Comparison of ENCODE assay signal across 8 cellular contexts in genomic region chr20:49219091-49219923, GRCh38. TPM values are rescaled to one million over a fixed set of nuclear protein-coding genes. Genes with fewer than 3 reads are reported as not detected.
DNase-seq lines count a peak whose midpoint lies in the region; ATAC-seq and TF ChIP-seq lines count a peak whose summit lies in the region.

Gene DDX27, plus strand, starts transcription at chr20:49219416. Its CDS starts 33 bp downstream, at chr20:49219449.

- peaks cover 35% of the 10 kb centered on the region for H3K4me1 Mint-ChIP-seq in activated T-cell treated with anti-CD3 and anti-CD28 coated beads, Interleukin-2, amount 50 U/mL, for 24 hours (ENCODE audit: low read depth)

- H3K36me3 Mint-ChIP-seq in activated T-cell treated with anti-CD3 and anti-CD28 coated beads, Interleukin-2, amount 50 U/mL, for 24 hours (ENCODE audit: low read depth): peaks cover 45% of the 10 kb centered on the region

- peak within 1 kb of the TSS; percentile 89 to 99 for H3K9ac ChIP-seq in mucosa of rectum (ENCODE audit: low read depth in 1 of 2, low read length in 2 of 2)

- peak; percentile 91 for TF ChIP-seq POLR2A in erythroblast (IDR thresholded peaks at IDR 0.05; ENCODE audit: low read length)

- peaks cover 10 to 13% of the 10 kb centered on the region in 2 donors for H3K4me1 ChIP-seq in mucosa of rectum (ENCODE audit: control insufficient read depth in 2 of 2, insufficient read depth in 2 of 2, low read length in 2 of 2)

- no peaks in the 10 kb centered on the region for H3K9me3 ChIP-seq in mucosa of rectum (ENCODE audit: control insufficient read depth in 2 of 2, low read length in 2 of 2)

- in situ Hi-C loops in KBM-7 (cut with MboI; ENCODE audit: low pct_unique_long_range_greater_than_20kb, low sequenced_read_pairs): no loop called here

- H3K27ac Mint-ChIP-seq in activated T-cell treated with anti-CD3 and anti-CD28 coated beads, Interleukin-2, amount 50 U/mL, for 24 hours: peak within 1 kb of the TSS; percentile 97

- peaks cover 20 to 21% of the 10 kb centered on the region in 2 donors for H3K36me3 ChIP-seq in mucosa of rectum (ENCODE audit: control insufficient read depth in 2 of 2, insufficient read depth in 2 of 2, low read length in 2 of 2)

- peak; percentile 85 for ATAC-seq in GM21619 (IDR thresholded peaks at IDR 0.05; ENCODE audit: unreplicated experiment)

- peak within 1 kb of the TSS; percentile 80 to 89 for H3K27ac ChIP-seq in mucosa of rectum (ENCODE audit: low read depth in 2 of 2, low read length in 2 of 2)

- H3K27me3 Mint-ChIP-seq in activated T-cell treated with anti-CD3 and anti-CD28 coated beads, Interleukin-2, amount 50 U/mL, for 24 hours: no peaks in the 10 kb centered on the region

- no peaks in the 10 kb centered on the region for H3K27me3 ChIP-seq in mucosa of rectum (ENCODE audit: control insufficient read depth in 2 of 2, insufficient read depth in 2 of 2, low read length in 2 of 2)

- no peaks in the 10 kb centered on the region for H3K9me3 Mint-ChIP-seq in activated T-cell treated with anti-CD3 and anti-CD28 coated beads, Interleukin-2, amount 50 U/mL, for 24 hours

- H3K4me3 ChIP-seq in mucosa of rectum (ENCODE audit: low read length in 2 of 2): peak within 1 kb of the TSS; percentile 89 to 100

- peak; percentile 97 for DNase-seq in DMS153 (lab: John Stamatoyannopoulos, UW)
- peak; percentile 98 for DNase-seq in KBM-7
- peak; percentile 97 for DNase-seq in activated T-cell treated with anti-CD3 and anti-CD28 coated beads, Interleukin-2, amount 50 U/mL, for 24 hours
- DNase-seq in erythroblast (lab: John Stamatoyannopoulos, UW): peak; percentile 99
- peak; percentile 98 for DNase-seq in stimulated activated CD8-positive, alpha-beta memory T cell treated with anti-CD3 and anti-CD28 coated beads, Interleukin-4, amount 100 ng/mL, for 48 hours

- peak within 1 kb of the TSS; percentile 91 for H3K4me3 Mint-ChIP-seq in activated T-cell treated with anti-CD3 and anti-CD28 coated beads, Interleukin-2, amount 50 U/mL, for 24 hours

TF ChIP-seq in PFSK-1, 5 proteins besides CTCF, POLR2A, EP300 and RAD21:
- peak; percentile 79 for TF ChIP-seq FOXP2 (optimal IDR thresholded peaks at IDR 0.05; ENCODE audit: borderline replicate concordance, extremely low read depth, extremely low read length, insufficient read depth)
- TF ChIP-seq SIN3A (IDR thresholded peaks at IDR 0.05; ENCODE audit: borderline replicate concordance, insufficient read depth, low read length): peak; percentile 72; the same call in 1 of the 2 replicates
- peak; percentile 88 for TF ChIP-seq POLR2AphosphoS5 (IDR thresholded peaks at IDR 0.05; ENCODE audit: low read depth, low read length)
- TF ChIP-seq TAF1 (IDR thresholded peaks at IDR 0.05; ENCODE audit: borderline replicate concordance, insufficient read depth, low read length): peak; percentile 84; the same call in 1 of the 2 replicates
- TF ChIP-seq REST (IDR thresholded peaks at IDR 0.05; ENCODE audit: insufficient read depth in 1 of 2, low read depth in 2 of 2, low read length in 2 of 2): 0 out of 4 replicates have a peak, but pooled peaks of 1 of the 2 experiments have one; percentile 8
TF ChIP-seq in PFSK-1: peak in this region for 5.

RNA-seq across cellular contexts. Expression of gene DDX27, which starts in this region (rescaled TPM):
- 74.3 TPM for polyA plus RNA-seq in PFSK-1 (2012; ENCODE audit: insufficient read length, low read depth)

Comparison
In these comparisons a context has a peak if more than half of its experiments do, and no peak if none do; other contexts are left out.
1. Peak in every context shown above with its lines: DNase-seq, ATAC-seq, H3K4me3 ChIP-seq and H3K27ac ChIP-seq.